16 cellular contexts compared by ENCODE assay signal in genomic region chr16:11805556-11805955, GRCh38. TPM values are rescaled to one million over a fixed set of nuclear protein-coding genes. Genes with fewer than 3 reads are reported as not detected.
DNase-seq lines count a peak whose midpoint lies in the region; ATAC-seq and TF ChIP-seq lines count a peak whose summit lies in the region.
"Had no signal": no experiment of that assay in that cellular context is flagged by ENCODE, and none has a peak within 500 bp of the region (broad histone marks: within the 10 kb centered on the region; RNA-seq: fewer than 3 reads in every experiment).

No MANE protein-coding gene starts in this region.

- 63% methylated on average over 3 of the region's 3 CpGs for WGBS in SK-N-SH (ENCODE audit: low lambda C conversion rate)

- TF ChIP-seq EP300 in SK-N-SH (IDR thresholded peaks at IDR 0.05; ENCODE audit: borderline replicate concordance in 1 of 2, low read depth in 1 of 2, low read length in 1 of 2) = no peak

- H3K27me3 ChIP-seq in SK-N-SH (ENCODE audit: insufficient read depth) = no peaks in the 10 kb centered on the region
- peaks cover 13% of the 10 kb centered on the region for H3K27me3 ChIP-seq in osteoblast (ENCODE audit: insufficient read depth, low read length)

- H3K27ac ChIP-seq in SK-N-SH (ENCODE audit: low read depth in 2 of 2, low read length in 1 of 2) (no peak overlapping the region), osteoblast (ENCODE audit: low read depth, low read length) (no peak overlapping the region)
- H3K27ac ChIP-seq: GM23248 had no signal

- POLR2A ChIA-PET in SK-N-SH (lab: Yijun Ruan, JAX) = no interaction called here

- no peaks in the 10 kb centered on the region for H3K9me3 ChIP-seq in SK-N-SH
- no peaks in the 10 kb centered on the region for H3K9me3 ChIP-seq in osteoblast (ENCODE audit: low read depth, low read length)
- H3K9me3 ChIP-seq: Caco-2 had no signal

- H3K9me3 Mint-ChIP-seq in chondrocyte (ENCODE audit: low read depth) = no peaks in the 10 kb centered on the region
- H3K9me3 Mint-ChIP-seq: CD8-positive, alpha-beta T cell had no signal

- H3K36me3 ChIP-seq in SK-N-SH (replicated peaks in 1 of 2; ENCODE audit: control insufficient read depth in 1 of 2, insufficient read depth in 2 of 2, low read length in 1 of 2) = no peaks in the 10 kb centered on the region
- H3K36me3 ChIP-seq in osteoblast (ENCODE audit: insufficient read depth, low read length) = no peaks in the 10 kb centered on the region

- peak; percentile 26 for DNase-seq in EH (ENCODE audit: low read depth)
- DNase-seq in SK-N-SH = no peak
- peak; percentile 38 for DNase-seq in chondrocyte (ENCODE audit: low spot score)
- peak; percentile 38 for DNase-seq in osteoblast (ENCODE audit: insufficient read length, low spot score, missing footprints)
- no peak for DNase-seq in activated CD4-positive, alpha-beta T cell treated with anti-CD3 and anti-CD28 coated beads for 48 hours
- no peak for DNase-seq in NCI-H1048 (lab: John Stamatoyannopoulos, UW)
- DNase-seq: C1 segment of cervical spinal cord; Caco-2; CD8-positive, alpha-beta T cell; DMS79; GF-D8; GM23248; H7 had no signal

- no peak for TF ChIP-seq CTCF in SK-N-SH (IDR thresholded peaks at IDR 0.05)
- no peak for TF ChIP-seq CTCF in chondrocyte (IDR thresholded peaks at IDR 0.05)
- TF ChIP-seq CTCF in osteoblast (IDR thresholded peaks at IDR 0.05; ENCODE audit: extremely low read depth, low read depth, low read length) = no peak

- ATAC-seq in GM18505 (IDR thresholded peaks at IDR 0.05; ENCODE audit: unreplicated experiment) (no peak), HG02588 (IDR thresholded peaks at IDR 0.05; ENCODE audit: unreplicated experiment) (no peak)
- ATAC-seq: CD8-positive, alpha-beta T cell; HCT116 had no signal

- peaks cover 3 to 5% of the 10 kb centered on the region in 2 experiments; a peak in 2 of 4 replicates for H3K4me1 ChIP-seq in SK-N-SH (ENCODE audit: control insufficient read depth in 1 of 2, insufficient read depth in 2 of 2, low read depth in 1 of 2, low read length in 1 of 2)
- peaks cover 6% of the 10 kb centered on the region for H3K4me1 ChIP-seq in osteoblast (ENCODE audit: insufficient read depth, low read length)
- H3K4me1 ChIP-seq: Caco-2 had no signal

- TF ChIP-seq POLR2A in GM18505 (IDR thresholded peaks at IDR 0.05; ENCODE audit: borderline replicate concordance, extremely low read depth, insufficient read depth, insufficient read length) = no peak

- H3F3A ChIP-seq in SK-N-SH (replicated peaks; ENCODE audit: insufficient read depth) = peaks cover 15% of the 10 kb centered on the region

- H4K20me1 ChIP-seq in SK-N-SH (ENCODE audit: insufficient read depth) = no peaks in the 10 kb centered on the region
- H4K20me1 ChIP-seq in osteoblast (ENCODE audit: insufficient read depth, low read length) = peaks cover 10% of the 10 kb centered on the region

- H3K4me1 Mint-ChIP-seq in chondrocyte (ENCODE audit: low read depth) = peaks cover 38% of the 10 kb centered on the region

- H3K27me3 Mint-ChIP-seq in chondrocyte (ENCODE audit: low read depth) = no peaks in the 10 kb centered on the region

- CTCF ChIA-PET in SK-N-SH (lab: Yijun Ruan, JAX) = no interaction called here

- no peak for TF ChIP-seq RAD21 in SK-N-SH (IDR thresholded peaks at IDR 0.05; ENCODE audit: low read length)

- no peak overlapping the region for H3K4me2 ChIP-seq in SK-N-SH
- H3K4me2 ChIP-seq in osteoblast (ENCODE audit: insufficient read depth, low read length) = no peak overlapping the region

- no peak overlapping the region for H3K9ac ChIP-seq in SK-N-SH
- H3K9ac ChIP-seq: GM23248 had no signal

- H3K27ac Mint-ChIP-seq in chondrocyte (ENCODE audit: unreplicated experiment) = no peak overlapping the region
- H3K27ac Mint-ChIP-seq: CD8-positive, alpha-beta T cell had no signal

- no peak overlapping the region for H3K4me3 Mint-ChIP-seq in chondrocyte (ENCODE audit: unreplicated experiment)
- H3K4me3 Mint-ChIP-seq: CD8-positive, alpha-beta T cell had no signal

- H3K36me3 Mint-ChIP-seq in chondrocyte (ENCODE audit: low read depth) = no peaks in the 10 kb centered on the region
- H3K36me3 Mint-ChIP-seq: CD8-positive, alpha-beta T cell had no signal

- H3K79me2 ChIP-seq in SK-N-SH (ENCODE audit: insufficient read depth) (no peaks in the 10 kb centered on the region; the same call in 1 of the 2 replicates), osteoblast (ENCODE audit: insufficient read depth, low read length) (no peaks in the 10 kb centered on the region)

- H3K9me2 ChIP-seq in SK-N-SH = no peaks in the 10 kb centered on the region

- H2AFZ ChIP-seq in SK-N-SH (ENCODE audit: low read depth) (no peak overlapping the region), osteoblast (ENCODE audit: low read length) (no peak overlapping the region)
- H2AFZ ChIP-seq: GM23248 had no signal

- H3K4me3 ChIP-seq in SK-N-SH (ENCODE audit: low read depth in 2 of 2, low read length in 1 of 2) (no peak overlapping the region), osteoblast (ENCODE audit: insufficient read depth, low read length) (no peak overlapping the region)
- H3K4me3 ChIP-seq: GM23248 had no signal

TF ChIP-seq in SK-N-SH, 30 proteins besides CTCF, POLR2A, EP300 and RAD21 (continues in another document):
- TF ChIP-seq RCOR1 (IDR thresholded peaks at IDR 0.05; ENCODE audit: low read length) = no peak
- TF ChIP-seq PBX3 (IDR thresholded peaks at IDR 0.05) = no peak
- TF ChIP-seq MXI1 (IDR thresholded peaks at IDR 0.05; ENCODE audit: low read depth, low read length) = peak; percentile 49; the same call in 1 of the 2 replicates
- TF ChIP-seq FOXM1 (IDR thresholded peaks at IDR 0.05; ENCODE audit: low read depth) = no peak
- TF ChIP-seq POLR2AphosphoS5 (IDR thresholded peaks at IDR 0.05; ENCODE audit: low read depth, low read length) = no peak
- no peak for TF ChIP-seq ZBTB33 (IDR thresholded peaks at IDR 0.05; ENCODE audit: borderline replicate concordance, low read depth)
- peak; percentile 50 for TF ChIP-seq GATA2 (CRISPR knock-in tag; IDR thresholded peaks at IDR 0.05)
- no peak for TF ChIP-seq TEAD4 (IDR thresholded peaks at IDR 0.05; ENCODE audit: borderline replicate concordance, insufficient read depth)
- TF ChIP-seq MEF2A (IDR thresholded peaks at IDR 0.05; ENCODE audit: borderline replicate concordance, low read depth) = no peak
- TF ChIP-seq RXRA (IDR thresholded peaks at IDR 0.05; ENCODE audit: borderline replicate concordance, low read depth) = no peak
- no peak for TF ChIP-seq REST (IDR thresholded peaks at IDR 0.05; ENCODE audit: low read depth, low read length)

RNA-seq across cellular contexts. Expression of gene ZC3H7A, which starts 8.5 kb away (rescaled TPM):
- 31.9 and 38.7 TPM in 2 replicates for polyA plus RNA-seq in SK-N-SH (2012; rRNA removed)
- 39.8 and 48.0 TPM in 2 replicates for polyA plus RNA-seq in SK-N-SH (2012; cell fraction: cytosol; rRNA removed)
- 71.8 and 77.3 TPM in 2 replicates for polyA plus RNA-seq in SK-N-SH (2012; cell fraction: nucleus; rRNA removed)
- total RNA-seq in chondrocyte (56.0 to 72.4 TPM (median 57.9 TPM) in 3 replicates), osteoblast (39.8 and 45.7 TPM in 2 replicates)

RNA-seq across cellular contexts. Expression of gene RSL1D1, which starts 45.8 kb away (rescaled TPM):
- polyA plus RNA-seq in SK-N-SH (2012; rRNA removed) = 38.0 and 51.8 TPM in 2 replicates
- polyA plus RNA-seq in SK-N-SH (2012; cell fraction: cytosol; rRNA removed) = 82.3 and 126 TPM in 2 replicates
- 5.7 and 18.1 TPM in 2 replicates for polyA plus RNA-seq in SK-N-SH (2012; cell fraction: nucleus; rRNA removed)
- total RNA-seq in chondrocyte (89.6 to 97.4 TPM (median 96.0 TPM) in 3 replicates), osteoblast (113 and 126 TPM in 2 replicates)

Comparison
In these comparisons a context has a peak if more than half of its experiments do, and no peak if none do; other contexts are left out.
1. DNase-seq: peak in EH (single experiment), chondrocyte (single experiment) and osteoblast (single experiment); none in SK-N-SH (single experiment), activated CD4-positive, alpha-beta T cell treated with anti-CD3 and anti-CD28 coated beads for 48 hours (single experiment) and NCI-H1048 (single experiment).